8 cellular contexts compared by ENCODE assay signal in the genomic region with DNA sequence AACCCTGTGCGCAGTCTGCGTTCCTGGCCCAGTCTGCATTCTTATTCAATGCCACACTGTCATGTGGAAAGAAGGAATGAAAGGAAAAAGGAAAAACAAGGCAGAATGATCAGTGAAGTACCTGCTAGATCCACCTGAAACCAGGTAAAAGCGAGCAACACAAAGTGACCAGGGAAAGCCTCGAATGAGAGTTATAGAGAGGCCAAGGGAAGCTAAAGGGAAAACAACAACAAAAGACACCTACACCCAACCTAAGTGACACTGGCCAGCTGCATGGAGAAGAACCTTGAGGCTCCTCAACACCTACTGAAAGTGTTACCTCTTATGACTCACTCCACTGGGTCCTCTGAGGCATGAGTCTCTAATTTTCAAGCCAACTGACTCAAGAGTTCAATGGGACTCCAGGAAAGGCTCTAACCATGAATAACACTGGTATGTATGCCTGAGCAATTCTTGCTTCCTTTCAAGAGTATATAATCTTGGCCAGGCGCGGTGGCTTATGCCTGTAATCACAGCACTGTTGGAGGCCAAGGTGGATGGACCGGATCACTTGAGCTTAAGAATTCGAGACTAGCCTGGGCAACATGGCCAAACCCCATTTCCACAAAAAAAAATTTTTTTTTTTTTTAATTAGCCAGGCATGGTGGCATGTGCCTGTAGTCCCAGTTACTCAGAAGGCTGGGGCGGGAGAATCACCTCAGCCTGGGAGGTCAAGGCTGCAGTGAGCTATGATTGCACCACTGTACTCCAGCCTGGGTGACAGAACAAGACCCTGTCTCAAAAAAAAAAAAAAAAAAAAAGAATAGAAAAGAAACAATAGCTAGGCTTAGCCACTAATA. TPM values are rescaled to one million over a fixed set of nuclear protein-coding genes. Genes with fewer than 3 reads are reported as not detected.
DNase-seq lines count a peak whose midpoint lies in the region; ATAC-seq, FAIRE-seq and TF ChIP-seq lines count a peak whose summit lies in the region.

No MANE protein-coding gene starts in this region.

- in situ Hi-C loops in HepG2 (cut with HindIII; ENCODE audit: extremely low pct_ligation_motif_present, low pct_unique_long_range_greater_than_20kb), result no loop called here

- FAIRE-seq in HepG2 (lab: Jason Lieb, UNC), result no peak

- no peaks in the 10 kb centered on the region for H3K36me3 ChIP-seq in RWPE2 (ENCODE audit: low read depth)
- H3K36me3 ChIP-seq in HepG2 (replicated peaks in 1 of 2; ENCODE audit: control insufficient read depth in 1 of 2, insufficient read depth in 2 of 2, low read length in 2 of 2), result peaks cover 2 to 9% of the 10 kb centered on the region in 2 experiments; a peak in 4 of 5 replicates

- ATAC-seq in GM18867 (IDR thresholded peaks at IDR 0.05; ENCODE audit: unreplicated experiment) (peak; percentile 78), HG02588 (IDR thresholded peaks at IDR 0.05; ENCODE audit: unreplicated experiment) (peak; percentile 56), RWPE2 (ENCODE audit: low read depth) (peak; percentile 77; the same call in 2 of the 3 replicates), HepG2 (peak; percentile 48), left colon (no peak)

- TF ChIP-seq CTCF in RWPE2 (IDR thresholded peaks at IDR 0.05; ENCODE audit: poor library complexity, severe bottlenecking) (no peak), HepG2 (CRISPR knock-in tag; IDR thresholded peaks at IDR 0.05) (no peak)

- H3K27ac ChIP-seq in RWPE2 (ENCODE audit: poor library complexity, severe bottlenecking), result no peak overlapping the region
- peak overlapping the region; percentile 39 for H3K27ac ChIP-seq in HepG2 (ENCODE audit: extremely low read length, insufficient read depth, low read length)

- H2AFZ ChIP-seq in HepG2 (ENCODE audit: low read length), result no peak overlapping the region

- no peak for TF ChIP-seq POLR2A in HepG2 (IDR thresholded peaks at IDR 0.05; ENCODE audit: insufficient read depth in 1 of 2, low read depth in 2 of 2, low read length in 2 of 2)

- CTCF ChIA-PET in HepG2 (lab: Yijun Ruan, JAX; ENCODE audit: low intra/inter-chr PET ratio, low total read pairs), result no interaction called here

- no peak overlapping the region for H3K4me3 ChIP-seq in RWPE2 (ENCODE audit: severe bottlenecking)
- H3K4me3 ChIP-seq in HepG2 (replicated peaks in 1 of 3; ENCODE audit: insufficient read depth in 1 of 3, low read depth in 2 of 3, low read length in 3 of 3), result no peak overlapping the region

- H3K9me3 ChIP-seq in RWPE2 (ENCODE audit: severe bottlenecking) (no peaks in the 10 kb centered on the region), HepG2 (ENCODE audit: low read length) (no peaks in the 10 kb centered on the region)

- H3K9ac ChIP-seq in HepG2 (ENCODE audit: insufficient read depth, low read depth, low read length), result no peak overlapping the region

- H3K27me3 ChIP-seq in RWPE2 (ENCODE audit: insufficient read depth, poor library complexity, severe bottlenecking) (no peaks in the 10 kb centered on the region), HepG2 (ENCODE audit: control insufficient read depth in 1 of 2, insufficient read depth in 2 of 2, low read length in 2 of 2) (no peaks in the 10 kb centered on the region)

- no peak for TF ChIP-seq RAD21 in HepG2 (CRISPR knock-in tag; IDR thresholded peaks at IDR 0.05)

- POLR2A ChIA-PET in HepG2 (lab: Yijun Ruan, JAX), result interaction anchor here (0.6 to 1.6 kb wide), 3 partner anchors 8 to 16 kb away, joined by 3 to 5 read pairs (median 3); no protein-coding TSS in a partner anchor

- H3K4me1 ChIP-seq in RWPE2 (ENCODE audit: insufficient read depth, poor library complexity, severe bottlenecking) (no peaks in the 10 kb centered on the region), HepG2 (ENCODE audit: insufficient read depth, low read length) (peaks cover 96% of the 10 kb centered on the region)

- H4K20me1 ChIP-seq in HepG2 (ENCODE audit: insufficient read depth, low read length), result peaks cover 20% of the 10 kb centered on the region

- H3K79me2 ChIP-seq in HepG2 (ENCODE audit: insufficient read depth, low read length), result peaks cover 83% of the 10 kb centered on the region

- no peak overlapping the region for H3K4me2 ChIP-seq in HepG2 (ENCODE audit: low read depth, low read length)

- intact Hi-C loops in HepG2 (cut with micrococcal nuclease; ENCODE audit: unreplicated experiment) (no loop called here), left colon (cut with DNase I, micrococcal nuclease) (no loop called here)

- DNase-seq in RWPE2 (ENCODE audit: low spot score) (no peak), HepG2 (ENCODE audit: low spot score) (no peak), ureter (ENCODE audit: low spot score) (no peak), left colon (no peak), Ammon's horn (ENCODE audit: low spot score) (no peak), activated gamma-delta T cell treated with Interleukin-2 at 50 U/mL for 16 hours (no peak)

- BruUV-seq in HepG2 (replicated peaks; lab: Mats Ljungman, UMichigan), result no TSS peak

- TF ChIP-seq EP300 in HepG2 (IDR thresholded peaks at IDR 0.05; ENCODE audit: low read depth in 2 of 2, low read length in 2 of 2) (no peak), HepG2 (CRISPR knock-in tag; IDR thresholded peaks at IDR 0.05; ENCODE audit: borderline replicate concordance) (no peak)

- WGBS in HepG2 (ENCODE audit: low lambda C conversion rate), result 94% methylated on average over 9 of the region's 9 CpGs

TF ChIP-seq in HepG2, 621 proteins besides CTCF, POLR2A, EP300 and RAD21 (continues in another document):
- TF ChIP-seq, protein P1, sequence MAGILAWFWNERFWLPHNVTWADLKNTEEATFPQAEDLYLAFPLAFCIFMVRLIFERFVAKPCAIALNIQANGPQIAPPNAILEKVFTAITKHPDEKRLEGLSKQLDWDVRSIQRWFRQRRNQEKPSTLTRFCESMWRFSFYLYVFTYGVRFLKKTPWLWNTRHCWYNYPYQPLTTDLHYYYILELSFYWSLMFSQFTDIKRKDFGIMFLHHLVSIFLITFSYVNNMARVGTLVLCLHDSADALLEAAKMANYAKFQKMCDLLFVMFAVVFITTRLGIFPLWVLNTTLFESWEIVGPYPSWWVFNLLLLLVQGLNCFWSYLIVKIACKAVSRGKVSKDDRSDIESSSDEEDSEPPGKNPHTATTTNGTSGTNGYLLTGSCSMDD (CRISPR knock-in tag; IDR thresholded peaks at IDR 0.05), result no peak
- TF ChIP-seq YEATS2 (CRISPR knock-in tag; IDR thresholded peaks at IDR 0.05; ENCODE audit: borderline replicate concordance) (no peak), SOX13 (IDR thresholded peaks at IDR 0.05) (no peak), SOX13 (CRISPR knock-in tag; conservative IDR thresholded peaks at IDR 0.05 in 1 of 2, IDR thresholded peaks at IDR 0.05 in 1 of 2) (peak in 1 of 2 experiments; percentile 53; a peak in 1 of 4 replicates), RARA (CRISPR knock-in tag; IDR thresholded peaks at IDR 0.05) (peak; percentile 34; the same call in 1 of the 2 replicates), DNMT1 (CRISPR knock-in tag; IDR thresholded peaks at IDR 0.05) (no peak), NR2F6 (IDR thresholded peaks at IDR 0.05) (peak; percentile 46), NR2F6 (CRISPR knock-in tag; IDR thresholded peaks at IDR 0.05) (peak; percentile 59)
- TF ChIP-seq, protein P2, sequence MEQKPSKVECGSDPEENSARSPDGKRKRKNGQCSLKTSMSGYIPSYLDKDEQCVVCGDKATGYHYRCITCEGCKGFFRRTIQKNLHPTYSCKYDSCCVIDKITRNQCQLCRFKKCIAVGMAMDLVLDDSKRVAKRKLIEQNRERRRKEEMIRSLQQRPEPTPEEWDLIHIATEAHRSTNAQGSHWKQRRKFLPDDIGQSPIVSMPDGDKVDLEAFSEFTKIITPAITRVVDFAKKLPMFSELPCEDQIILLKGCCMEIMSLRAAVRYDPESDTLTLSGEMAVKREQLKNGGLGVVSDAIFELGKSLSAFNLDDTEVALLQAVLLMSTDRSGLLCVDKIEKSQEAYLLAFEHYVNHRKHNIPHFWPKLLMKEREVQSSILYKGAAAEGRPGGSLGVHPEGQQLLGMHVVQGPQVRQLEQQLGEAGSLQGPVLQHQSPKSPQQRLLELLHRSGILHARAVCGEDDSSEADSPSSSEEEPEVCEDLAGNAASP (CRISPR knock-in tag; IDR thresholded peaks at IDR 0.05; ENCODE audit: borderline replicate concordance), result peak; percentile 70; the same call in 1 of the 2 replicates
- TF ChIP-seq, protein P3, sequence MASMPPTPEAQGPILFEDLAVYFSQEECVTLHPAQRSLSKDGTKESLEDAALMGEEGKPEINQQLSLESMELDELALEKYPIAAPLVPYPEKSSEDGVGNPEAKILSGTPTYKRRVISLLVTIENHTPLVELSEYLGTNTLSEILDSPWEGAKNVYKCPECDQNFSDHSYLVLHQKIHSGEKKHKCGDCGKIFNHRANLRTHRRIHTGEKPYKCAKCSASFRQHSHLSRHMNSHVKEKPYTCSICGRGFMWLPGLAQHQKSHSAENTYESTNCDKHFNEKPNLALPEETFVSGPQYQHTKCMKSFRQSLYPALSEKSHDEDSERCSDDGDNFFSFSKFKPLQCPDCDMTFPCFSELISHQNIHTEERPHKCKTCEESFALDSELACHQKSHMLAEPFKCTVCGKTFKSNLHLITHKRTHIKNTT (CRISPR knock-in tag; IDR thresholded peaks at IDR 0.05), result no peak

RNA-seq across cellular contexts. Expression of a gene that starts 29.0 kb away (rescaled TPM):
- total RNA-seq in HepG2 (2016; rRNA removed; fragmentation: Illumina TruSeq; extraction: Trizol), result 36.6 and 56.5 TPM in 2 replicates
- 16.0 and 20.1 TPM in 2 replicates for total RNA-seq in HepG2 (2016; cell fraction: cytosol; rRNA removed; fragmentation: Illumina TruSeq; extraction: Trizol; ENCODE audit: low read depth)
- 37.6 and 51.8 TPM in 2 replicates for total RNA-seq in HepG2 (2016; cell fraction: insoluble cytoplasmic fraction; rRNA removed; fragmentation: Illumina TruSeq; extraction: Trizol)
- total RNA-seq in HepG2 (2016; cell fraction: membrane; rRNA removed; fragmentation: Illumina TruSeq; extraction: Trizol), result 41.8 and 44.0 TPM in 2 replicates
- total RNA-seq in HepG2 (2016; cell fraction: nucleus; rRNA removed; fragmentation: Illumina TruSeq; extraction: Trizol), result 34.2 and 34.9 TPM in 2 replicates
- 21.3 and 23.4 TPM in 2 replicates for polyA plus RNA-seq in HepG2 (2011; rRNA removed)
- 15.2 and 20.5 TPM in 2 replicates for polyA plus RNA-seq in HepG2 (2011; cell fraction: cytosol; rRNA removed)
- 10.6 and 13.1 TPM in 2 replicates for polyA plus RNA-seq in HepG2 (2011; cell fraction: nucleus; rRNA removed)
- polyA plus RNA-seq in HepG2 (2012), result 22.1 and 25.4 TPM in 2 replicates
- polyA plus RNA-seq in HepG2 (2016; cell fraction: cytosol; fragmentation: Illumina TruSeq; extraction: Trizol; ENCODE audit: low read depth), result 5.0 and 5.4 TPM in 2 replicates
- polyA plus RNA-seq in HepG2 (2016; cell fraction: insoluble cytoplasmic fraction; fragmentation: Illumina TruSeq; extraction: Trizol; ENCODE audit: low read depth), result 37.5 and 39.4 TPM in 2 replicates
- polyA plus RNA-seq in HepG2 (2016; cell fraction: membrane; fragmentation: Illumina TruSeq; extraction: Trizol; ENCODE audit: low read depth), result 18.7 and 19.5 TPM in 2 replicates
- polyA plus RNA-seq in HepG2 (2016; cell fraction: nucleus; fragmentation: Illumina TruSeq; extraction: Trizol; ENCODE audit: insufficient read depth, low read depth), result 32.6 and 33.7 TPM in 2 replicates
- polyA minus RNA-seq in HepG2 (2011; rRNA and poly(A)+ RNA removed; ENCODE audit: low replicate concordance), result 31.8 and 33.8 TPM in 2 replicates
- 29.0 and 31.6 TPM in 2 replicates for polyA minus RNA-seq in HepG2 (2011; cell fraction: cytosol; rRNA and poly(A)+ RNA removed)
- 48.2 and 66.6 TPM in 2 replicates for polyA minus RNA-seq in HepG2 (2011; cell fraction: nucleus; rRNA and poly(A)+ RNA removed)
- 33.4 TPM for total RNA-seq in ureter
- 10 to 100 TPM; 19.4 to 25.5 TPM for total RNA-seq in left colon
